ENCODE assay signal across 1 cellular context in genomic region chr3:98564282-98565005, GRCh38.
TF ChIP-seq lines count a peak whose summit lies in the region.

No MANE protein-coding gene starts in this region.

TF ChIP-seq in GM12878, 131 proteins besides CTCF, POLR2A, EP300 and RAD21 (continues in another document):
- TF ChIP-seq USF2 (IDR thresholded peaks at IDR 0.05; ENCODE audit: borderline replicate concordance, low read depth, low read length) (no peak), SMARCA5 (IDR thresholded peaks at IDR 0.05) (peak; percentile 86; the same call in 1 of the 2 replicates), STAT3 (IDR thresholded peaks at IDR 0.05; ENCODE audit: low read depth, low read length) (no peak), MLLT1 (IDR thresholded peaks at IDR 0.05) (peak; percentile 32), POLR2AphosphoS2 (IDR thresholded peaks at IDR 0.05; ENCODE audit: low read depth, low read length) (no peak), HDGF (IDR thresholded peaks at IDR 0.05) (peak; percentile 73; the same call in 1 of the 2 replicates), IRF3 (IDR thresholded peaks at IDR 0.05) (no peak), BCL3 (IDR thresholded peaks at IDR 0.05; ENCODE audit: borderline replicate concordance, insufficient read depth, low read depth, low read length, poor library complexity, severe bottlenecking) (peak; percentile 63), RBBP5 (conservative IDR thresholded peaks at IDR 0.05) (no peak), SKIL (IDR thresholded peaks at IDR 0.05; ENCODE audit: low read depth, poor library complexity, severe bottlenecking) (peak; percentile 13), MTA3 (IDR thresholded peaks at IDR 0.05; ENCODE audit: borderline replicate concordance, low read length) (no peak; the same call in none of the 2 replicates), TARDBP (IDR thresholded peaks at IDR 0.05; ENCODE audit: borderline replicate concordance) (no peak), BMI1 (IDR thresholded peaks at IDR 0.05; ENCODE audit: borderline replicate concordance) (no peak; the same call in 1 of the 2 replicates), ELK1 (IDR thresholded peaks at IDR 0.05; ENCODE audit: low read depth, low read length) (no peak), MEF2B (IDR thresholded peaks at IDR 0.05; ENCODE audit: partially characterized antibody, poor library complexity, severe bottlenecking) (peak; percentile 74), SMAD5 (IDR thresholded peaks at IDR 0.05; ENCODE audit: low read depth) (0 out of 2 replicates have a peak, but pooled peaks have one; percentile 30), BHLHE40 (IDR thresholded peaks at IDR 0.05; ENCODE audit: borderline replicate concordance in 1 of 2, low read depth in 2 of 2, low read length in 1 of 2) (peak; percentile 1 to 10; a peak in 2 of 4 replicates), CHD1 (IDR thresholded peaks at IDR 0.05; ENCODE audit: low read depth, low read length) (no peak), PAX5 (IDR thresholded peaks at IDR 0.05; ENCODE audit: borderline replicate concordance, low read depth, low read length) (no peak; the same call in 1 of the 2 replicates), CEBPZ (IDR thresholded peaks at IDR 0.05; ENCODE audit: low read depth, low read length) (no peak), RUNX3 (IDR thresholded peaks at IDR 0.05; ENCODE audit: low read length) (peak; percentile 85), ZBTB40 (IDR thresholded peaks at IDR 0.05; ENCODE audit: borderline replicate concordance) (0 out of 2 replicates have a peak, but pooled peaks have one; percentile 13), CREM (IDR thresholded peaks at IDR 0.05; ENCODE audit: low read depth) (peak; percentile 41; the same call in 1 of the 2 replicates), SUZ12 (IDR thresholded peaks at IDR 0.05; ENCODE audit: unreplicated experiment) (no peak), HDAC2 (IDR thresholded peaks at IDR 0.05) (no peak), CREB1 (IDR thresholded peaks at IDR 0.05; ENCODE audit: low read depth) (0 out of 2 replicates have a peak, but pooled peaks have one; percentile 16), USF1 (IDR thresholded peaks at IDR 0.05; ENCODE audit: borderline replicate concordance, extremely low read length, insufficient read depth, low read depth, low read length) (no peak), CBX3 (IDR thresholded peaks at IDR 0.05; ENCODE audit: borderline replicate concordance, low read depth) (no peak), CUX1 (IDR thresholded peaks at IDR 0.05; ENCODE audit: insufficient replicate concordance, low read depth, low read length) (peak; percentile 6), PML (IDR thresholded peaks at IDR 0.05; ENCODE audit: low read length) (no peak)
